Comparison of ENCODE assay signal across 15 cellular contexts in the genomic region with DNA sequence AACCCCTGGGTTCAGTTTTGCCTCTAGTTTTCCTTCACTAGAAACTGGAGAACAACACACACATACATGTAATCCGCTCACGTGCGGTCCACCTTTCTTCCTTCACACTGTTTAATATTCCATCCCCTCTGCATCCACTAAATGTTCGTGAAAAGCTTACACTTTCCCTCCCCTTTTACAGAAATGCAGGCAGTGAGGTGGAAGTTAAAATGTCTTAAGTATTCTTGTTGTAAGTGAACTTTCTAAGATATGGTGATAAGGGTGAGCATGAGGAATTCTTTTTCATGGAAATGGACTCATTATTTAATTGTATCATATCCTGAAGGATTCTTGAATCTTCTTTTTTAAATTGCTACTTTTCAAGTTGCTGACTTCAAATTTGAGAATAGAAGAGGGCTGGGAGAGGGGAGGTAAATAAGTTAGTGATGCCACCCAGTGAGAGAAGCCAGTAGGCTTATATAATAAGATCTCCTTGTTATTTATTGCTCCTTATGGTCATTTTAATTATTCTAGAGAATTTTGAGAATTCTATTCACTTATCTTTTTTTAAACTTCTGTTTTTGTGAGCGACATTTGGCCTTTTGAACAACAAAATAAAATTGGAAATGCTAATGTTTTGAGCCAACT.
DNase-seq lines count a peak whose midpoint lies in the region; ATAC-seq and TF ChIP-seq lines count a peak whose summit lies in the region.
"Had no signal": no experiment of that assay in that cellular context is flagged by ENCODE, and none has a peak within 500 bp of the region (broad histone marks: within the 10 kb centered on the region; RNA-seq: fewer than 3 reads in every experiment).

No MANE protein-coding gene starts in this region.

- POLR2A ChIA-PET in T-cell (lab: Charles Lee): no interaction called here

- peaks cover 56% of the 10 kb centered on the region for H3K4me1 ChIP-seq in GM23338 (ENCODE audit: insufficient read depth)
- peaks cover 58% of the 10 kb centered on the region for H3K4me1 ChIP-seq in iPS-18a (ENCODE audit: control insufficient read depth, low read depth, low read length)

- H3K27ac ChIP-seq in GM23338 (ENCODE audit: low read depth): peak overlapping the region; percentile 92
- H3K27ac ChIP-seq in iPS-18a (ENCODE audit: low read length): peak overlapping the region; percentile 25
- H3K27ac ChIP-seq: upper lobe of right lung had no signal

- peak overlapping the region; percentile 91 for H3K27ac Mint-ChIP-seq in GM23338
- peak overlapping the region; percentile 40 to 41 for H3K27ac Mint-ChIP-seq in T-cell
- peak overlapping the region; percentile 26 for H3K27ac Mint-ChIP-seq in progenitor cell of endocrine pancreas
- H3K27ac Mint-ChIP-seq: CD8-positive, alpha-beta T cell; dendritic cell treated with granulocyte-macrophage colony-stimulating factor and Interleukin-4, amounts not matched to agents 40 ng/mL and 50 ng/mL, for 4 days had no signal

- peak overlapping the region; percentile 60 for H3K9ac ChIP-seq in iPS-18a (ENCODE audit: low read length)

- no peaks in the 10 kb centered on the region for H3K9me2 ChIP-seq in GM23338 (ENCODE audit: insufficient read depth)

- no peaks in the 10 kb centered on the region for H3K9me3 ChIP-seq in iPS-18a (ENCODE audit: control insufficient read depth, low read depth, low read length)
- H3K9me3 ChIP-seq: upper lobe of right lung had no signal

- ATAC-seq in GM23338 (no peak), T-cell (replicated peaks in 1 of 4) (peak in 1 of 4 experiments; percentile 34), HG02938 (IDR thresholded peaks at IDR 0.05; ENCODE audit: unreplicated experiment) (no peak), GM18870 (IDR thresholded peaks at IDR 0.05; ENCODE audit: unreplicated experiment) (no peak)
- ATAC-seq: CD8-positive, alpha-beta T cell; GM12878; upper lobe of right lung had no signal

- H2AFZ ChIP-seq in GM23338: no peak overlapping the region

- no peaks in the 10 kb centered on the region for H3K27me3 ChIP-seq in GM23338 (ENCODE audit: insufficient read depth)
- no peaks in the 10 kb centered on the region for H3K27me3 ChIP-seq in iPS-18a (ENCODE audit: control insufficient read depth, insufficient read depth, low read length)
- H3K27me3 ChIP-seq: upper lobe of right lung had no signal

- H3K4me1 Mint-ChIP-seq in GM23338 (peaks cover 63% of the 10 kb centered on the region), T-cell (peaks cover 54 to 57% (median 55%) of the 10 kb centered on the region in 3 donors), progenitor cell of endocrine pancreas (ENCODE audit: low read depth) (peaks cover 55% of the 10 kb centered on the region)

- H3K36me3 Mint-ChIP-seq in GM23338 (ENCODE audit: low read depth) (peaks cover 5% of the 10 kb centered on the region; the same call in 1 of the 3 replicates), T-cell (peaks cover 49% of the 10 kb centered on the region), progenitor cell of endocrine pancreas (ENCODE audit: insufficient read depth) (no peaks in the 10 kb centered on the region)

- H3K9me3 Mint-ChIP-seq in GM23338: no peaks in the 10 kb centered on the region
- no peaks in the 10 kb centered on the region for H3K9me3 Mint-ChIP-seq in T-cell
- H3K9me3 Mint-ChIP-seq in progenitor cell of endocrine pancreas (ENCODE audit: low read depth): no peaks in the 10 kb centered on the region
- H3K9me3 Mint-ChIP-seq: activated T-cell treated with anti-CD3 and anti-CD28 coated beads, Interleukin-2, amount 50 U/mL, for 24 hours; CD8-positive, alpha-beta T cell; dendritic cell treated with granulocyte-macrophage colony-stimulating factor and Interleukin-4, amounts not matched to agents 40 ng/mL and 50 ng/mL, for 4 days had no signal

- peak overlapping the region; percentile 77 for H3K4me2 ChIP-seq in GM23338

- H3K79me2 ChIP-seq in GM23338 (replicated peaks; ENCODE audit: insufficient read depth): peaks cover 9% of the 10 kb centered on the region

- H3F3A ChIP-seq in GM23338 (replicated peaks; ENCODE audit: low read depth): no peaks in the 10 kb centered on the region; the same call in 1 of the 2 replicates

- peaks cover 2% of the 10 kb centered on the region for H3K27me3 Mint-ChIP-seq in GM23338 (ENCODE audit: insufficient read depth, low read depth, poor library complexity)
- H3K27me3 Mint-ChIP-seq in T-cell: no peaks in the 10 kb centered on the region
- H3K27me3 Mint-ChIP-seq in progenitor cell of endocrine pancreas: no peaks in the 10 kb centered on the region
- H3K27me3 Mint-ChIP-seq: activated T-cell treated with anti-CD3 and anti-CD28 coated beads, Interleukin-2, amount 50 U/mL, for 24 hours; dendritic cell treated with granulocyte-macrophage colony-stimulating factor and Interleukin-4, amounts not matched to agents 40 ng/mL and 50 ng/mL, for 4 days had no signal

- H3K4me3 ChIP-seq in GM23338: peak overlapping the region; percentile 11
- H3K4me3 ChIP-seq in iPS-18a (ENCODE audit: low read length): peak overlapping the region; percentile 32
- H3K4me3 ChIP-seq: GM12878, upper lobe of right lung had no signal

- H3K4me3 Mint-ChIP-seq in GM23338: peak overlapping the region; percentile 52
- H3K4me3 Mint-ChIP-seq in T-cell: no peak overlapping the region
- H3K4me3 Mint-ChIP-seq in progenitor cell of endocrine pancreas (ENCODE audit: low read depth): no peak overlapping the region
- H3K4me3 Mint-ChIP-seq: activated T-cell treated with anti-CD3 and anti-CD28 coated beads, Interleukin-2, amount 50 U/mL, for 24 hours; CD8-positive, alpha-beta T cell; dendritic cell treated with granulocyte-macrophage colony-stimulating factor and Interleukin-4, amounts not matched to agents 40 ng/mL and 50 ng/mL, for 4 days had no signal

- H3K36me3 ChIP-seq in GM23338 (ENCODE audit: insufficient read depth) (no peaks in the 10 kb centered on the region), iPS-18a (ENCODE audit: control insufficient read depth, low read depth, low read length) (no peaks in the 10 kb centered on the region)
- H3K36me3 ChIP-seq: upper lobe of right lung had no signal

- DNase-seq in GM23338 (ENCODE audit: low spot score) (no peak), T-cell (no peak), progenitor cell of endocrine pancreas (ENCODE audit: low spot score, unreplicated experiment) (no peak), NCI-H187 treated with DMSO at 0.1 percent for 48 hours (lab: John Stamatoyannopoulos, UW) (no peak)
- DNase-seq in activated CD4-positive, alpha-beta T cell treated with anti-CD3 and anti-CD28 coated beads for 4 hours: no peak
- DNase-seq: activated CD4-positive, alpha-beta T cell treated with anti-CD3 and anti-CD28 coated beads, Interleukin-2, amount 50 U/mL, for 1 hour; activated T-cell treated with anti-CD3 and anti-CD28 coated beads, Interleukin-2, amount 50 U/mL, for 24 hours; aorta; CD8-positive, alpha-beta T cell; upper lobe of right lung had no signal

- H4K20me1 ChIP-seq in GM23338 (replicated peaks; ENCODE audit: insufficient read depth): no peaks in the 10 kb centered on the region

- TF ChIP-seq CTCF in GM23338 (conservative IDR thresholded peaks at IDR 0.05; ENCODE audit: low read depth in 2 of 2) (no peak), progenitor cell of endocrine pancreas (IDR thresholded peaks at IDR 0.05; ENCODE audit: unreplicated experiment) (no peak)

- CTCF ChIA-PET in T-cell (lab: Charles Lee): interaction anchor here in 1 of 2 donors (0.8 kb wide), 2 partner anchors 39 to 90 kb away, joined by 3 to 5 read pairs; a partner anchor contains a TSS

TF ChIP-seq in GM23338, 12 proteins besides CTCF, POLR2A, EP300 and RAD21 (continues in another document):
- TF ChIP-seq STAT1 (IDR thresholded peaks at IDR 0.05; ENCODE audit: unreplicated experiment) (no peak), EZH2phosphoT487 (IDR thresholded peaks at IDR 0.05; ENCODE audit: unreplicated experiment) (no peak), ZNF114 (CRISPR knock-in tag; IDR thresholded peaks at IDR 0.05) (no peak), EZH2 (IDR thresholded peaks at IDR 0.05; ENCODE audit: low read depth, unreplicated experiment) (no peak), JUNB (IDR thresholded peaks at IDR 0.05; ENCODE audit: unreplicated experiment) (no peak), CREB1 (CRISPR knock-in tag; IDR thresholded peaks at IDR 0.05; ENCODE audit: low read depth) (no peak), ZNF331 (CRISPR knock-in tag; IDR thresholded peaks at IDR 0.05; ENCODE audit: low read depth) (no peak), POLR2AphosphoS5 (IDR thresholded peaks at IDR 0.05; ENCODE audit: low read depth) (no peak)
- TF ChIP-seq, protein P1, sequence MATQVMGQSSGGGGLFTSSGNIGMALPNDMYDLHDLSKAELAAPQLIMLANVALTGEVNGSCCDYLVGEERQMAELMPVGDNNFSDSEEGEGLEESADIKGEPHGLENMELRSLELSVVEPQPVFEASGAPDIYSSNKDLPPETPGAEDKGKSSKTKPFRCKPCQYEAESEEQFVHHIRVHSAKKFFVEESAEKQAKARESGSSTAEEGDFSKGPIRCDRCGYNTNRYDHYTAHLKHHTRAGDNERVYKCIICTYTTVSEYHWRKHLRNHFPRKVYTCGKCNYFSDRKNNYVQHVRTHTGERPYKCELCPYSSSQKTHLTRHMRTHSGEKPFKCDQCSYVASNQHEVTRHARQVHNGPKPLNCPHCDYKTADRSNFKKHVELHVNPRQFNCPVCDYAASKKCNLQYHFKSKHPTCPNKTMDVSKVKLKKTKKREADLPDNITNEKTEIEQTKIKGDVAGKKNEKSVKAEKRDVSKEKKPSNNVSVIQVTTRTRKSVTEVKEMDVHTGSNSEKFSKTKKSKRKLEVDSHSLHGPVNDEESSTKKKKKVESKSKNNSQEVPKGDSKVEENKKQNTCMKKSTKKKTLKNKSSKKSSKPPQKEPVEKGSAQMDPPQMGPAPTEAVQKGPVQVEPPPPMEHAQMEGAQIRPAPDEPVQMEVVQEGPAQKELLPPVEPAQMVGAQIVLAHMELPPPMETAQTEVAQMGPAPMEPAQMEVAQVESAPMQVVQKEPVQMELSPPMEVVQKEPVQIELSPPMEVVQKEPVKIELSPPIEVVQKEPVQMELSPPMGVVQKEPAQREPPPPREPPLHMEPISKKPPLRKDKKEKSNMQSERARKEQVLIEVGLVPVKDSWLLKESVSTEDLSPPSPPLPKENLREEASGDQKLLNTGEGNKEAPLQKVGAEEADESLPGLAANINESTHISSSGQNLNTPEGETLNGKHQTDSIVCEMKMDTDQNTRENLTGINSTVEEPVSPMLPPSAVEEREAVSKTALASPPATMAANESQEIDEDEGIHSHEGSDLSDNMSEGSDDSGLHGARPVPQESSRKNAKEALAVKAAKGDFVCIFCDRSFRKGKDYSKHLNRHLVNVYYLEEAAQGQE (IDR thresholded peaks at IDR 0.05; ENCODE audit: unreplicated experiment): no peak

Comparison
In these comparisons a context has a peak if more than half of its experiments do, and no peak if none do; other contexts are left out.
1. H3K27ac Mint-ChIP-seq: peak in every context shown above with its lines; median percentile 91 in GM23338; 40 in T-cell; 26 in progenitor cell of endocrine pancreas.